1 cellular context compared by ENCODE assay signal in the genomic region with DNA sequence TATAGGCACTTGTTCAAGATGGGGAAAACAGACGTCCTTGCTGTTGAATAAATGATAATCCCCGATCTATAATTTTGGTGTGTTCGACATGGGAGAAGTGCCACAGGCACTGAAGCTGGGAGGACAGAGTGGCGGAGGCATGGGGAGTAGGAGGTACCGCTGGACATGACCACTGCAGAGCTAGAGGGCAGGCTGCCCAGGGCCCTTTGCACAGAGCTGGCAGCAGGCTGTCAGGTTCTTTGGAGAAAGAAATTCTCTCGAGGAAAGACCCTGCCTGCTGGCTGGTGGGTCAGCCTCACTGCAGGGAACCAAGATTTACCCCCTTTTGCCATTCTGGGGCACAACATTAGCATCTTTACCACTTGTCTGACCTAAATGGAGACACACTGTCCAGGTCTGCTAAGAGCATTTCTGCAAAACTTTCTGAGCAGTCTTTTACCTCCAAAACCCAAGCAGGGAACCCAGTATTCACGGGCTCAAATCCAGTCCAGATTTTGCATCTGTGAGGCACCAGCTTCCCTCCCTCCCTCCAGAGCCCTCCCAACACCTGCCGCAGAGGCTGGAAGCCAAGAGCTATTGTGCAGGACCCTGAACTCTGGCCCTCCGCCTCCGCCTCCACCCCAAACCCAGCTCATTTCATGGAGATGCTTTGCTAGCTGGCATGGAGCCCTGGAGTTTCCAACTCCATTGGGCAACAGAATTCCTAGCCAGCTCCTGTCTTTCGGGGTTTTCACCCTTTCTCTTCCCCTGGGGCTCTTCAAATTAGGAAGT.
TF ChIP-seq lines count a peak whose summit lies in the region.

No MANE protein-coding gene starts in this region.

TF ChIP-seq in HepG2, 621 proteins besides CTCF, POLR2A, EP300 and RAD21 (continued from another document and continues in another):
- TF ChIP-seq ZNF543 (CRISPR knock-in tag; IDR thresholded peaks at IDR 0.05) (no peak), CCAR2 (optimal IDR thresholded peaks at IDR 0.05; ENCODE audit: low read depth, low read length) (no peak), ISX (CRISPR knock-in tag; conservative IDR thresholded peaks at IDR 0.05) (no peak), ONECUT2 (CRISPR knock-in tag; IDR thresholded peaks at IDR 0.05) (no peak), NPAS2 (CRISPR knock-in tag; IDR thresholded peaks at IDR 0.05; ENCODE audit: borderline replicate concordance) (no peak), ZKSCAN1 (IDR thresholded peaks at IDR 0.05; ENCODE audit: low read length) (no peak), ZNF121 (CRISPR knock-in tag; IDR thresholded peaks at IDR 0.05) (no peak), HOXA5 (CRISPR knock-in tag; IDR thresholded peaks at IDR 0.05) (no peak), ZFYVE20 (CRISPR knock-in tag; IDR thresholded peaks at IDR 0.05; ENCODE audit: borderline replicate concordance, low read depth) (no peak), NFE2 (CRISPR knock-in tag; IDR thresholded peaks at IDR 0.05) (no peak), CBX2 (IDR thresholded peaks at IDR 0.05; ENCODE audit: low read depth, low read length) (no peak), CBX2 (CRISPR knock-in tag; IDR thresholded peaks at IDR 0.05; ENCODE audit: low read depth) (no peak), ARNT (IDR thresholded peaks at IDR 0.05) (no peak), BRD4 (CRISPR knock-in tag; IDR thresholded peaks at IDR 0.05) (no peak), FOSL2 (CRISPR knock-in tag; IDR thresholded peaks at IDR 0.05) (no peak), ZKSCAN8 (CRISPR knock-in tag; IDR thresholded peaks at IDR 0.05; ENCODE audit: borderline replicate concordance) (no peak), ZNF644 (CRISPR knock-in tag; IDR thresholded peaks at IDR 0.05; ENCODE audit: low read depth) (peak; percentile 80), KLF13 (CRISPR knock-in tag; IDR thresholded peaks at IDR 0.05) (no peak), ZNF703 (CRISPR knock-in tag; IDR thresholded peaks at IDR 0.05; ENCODE audit: borderline replicate concordance) (no peak), TBX2 (CRISPR knock-in tag; IDR thresholded peaks at IDR 0.05; ENCODE audit: borderline replicate concordance) (peak; percentile 62; the same call in 1 of the 2 replicates), ZXDC (CRISPR knock-in tag; IDR thresholded peaks at IDR 0.05) (no peak), SETDB1 (CRISPR knock-in tag; IDR thresholded peaks at IDR 0.05; ENCODE audit: borderline replicate concordance) (no peak), ZFP36 (IDR thresholded peaks at IDR 0.05; ENCODE audit: borderline replicate concordance, low read depth, low read length, partially characterized antibody) (no peak), CREB1 (IDR thresholded peaks at IDR 0.05) (no peak), CREB1 (CRISPR knock-in tag; IDR thresholded peaks at IDR 0.05) (no peak), NR2F6 (IDR thresholded peaks at IDR 0.05) (no peak; the same call in 1 of the 2 replicates), NR2F6 (CRISPR knock-in tag; IDR thresholded peaks at IDR 0.05) (peak; percentile 54), SOX13 (IDR thresholded peaks at IDR 0.05) (no peak), SOX13 (CRISPR knock-in tag; conservative IDR thresholded peaks at IDR 0.05 in 1 of 2, IDR thresholded peaks at IDR 0.05 in 1 of 2) (peak in 1 of 2 experiments; percentile 71; a peak in 2 of 4 replicates), DNMT3B (CRISPR knock-in tag; conservative IDR thresholded peaks at IDR 0.05) (no peak), ZNF891 (CRISPR knock-in tag; IDR thresholded peaks at IDR 0.05) (peak; percentile 100), ZNF207 (IDR thresholded peaks at IDR 0.05; ENCODE audit: borderline replicate concordance) (no peak), SNAI1 (CRISPR knock-in tag; IDR thresholded peaks at IDR 0.05; ENCODE audit: borderline replicate concordance) (0 out of 2 replicates have a peak, but pooled peaks have one; percentile 75), ELF1 (CRISPR knock-in tag; IDR thresholded peaks at IDR 0.05) (no peak), TGIF2 (CRISPR knock-in tag; IDR thresholded peaks at IDR 0.05) (no peak), MED8 (CRISPR knock-in tag; IDR thresholded peaks at IDR 0.05; ENCODE audit: insufficient replicate concordance) (no peak), ZNF713 (CRISPR knock-in tag; IDR thresholded peaks at IDR 0.05) (no peak), IKZF1 (IDR thresholded peaks at IDR 0.05) (no peak), MBNL3 (CRISPR knock-in tag; conservative IDR thresholded peaks at IDR 0.05) (no peak), SUZ12 (IDR thresholded peaks at IDR 0.05; ENCODE audit: low read depth, low read length) (no peak), SALL1 (CRISPR knock-in tag; IDR thresholded peaks at IDR 0.05) (peak; percentile 58), ZNF382 (CRISPR knock-in tag; IDR thresholded peaks at IDR 0.05; ENCODE audit: borderline replicate concordance) (no peak), ZNF24 (IDR thresholded peaks at IDR 0.05) (no peak), RAD51 (IDR thresholded peaks at IDR 0.05; ENCODE audit: borderline replicate concordance) (no peak), ZNF331 (CRISPR knock-in tag; IDR thresholded peaks at IDR 0.05) (no peak; the same call in 1 of the 2 replicates), ZNF292 (CRISPR knock-in tag; IDR thresholded peaks at IDR 0.05; ENCODE audit: borderline replicate concordance, low read depth) (peak; percentile 82; the same call in 1 of the 2 replicates)
- TF ChIP-seq, protein P1, sequence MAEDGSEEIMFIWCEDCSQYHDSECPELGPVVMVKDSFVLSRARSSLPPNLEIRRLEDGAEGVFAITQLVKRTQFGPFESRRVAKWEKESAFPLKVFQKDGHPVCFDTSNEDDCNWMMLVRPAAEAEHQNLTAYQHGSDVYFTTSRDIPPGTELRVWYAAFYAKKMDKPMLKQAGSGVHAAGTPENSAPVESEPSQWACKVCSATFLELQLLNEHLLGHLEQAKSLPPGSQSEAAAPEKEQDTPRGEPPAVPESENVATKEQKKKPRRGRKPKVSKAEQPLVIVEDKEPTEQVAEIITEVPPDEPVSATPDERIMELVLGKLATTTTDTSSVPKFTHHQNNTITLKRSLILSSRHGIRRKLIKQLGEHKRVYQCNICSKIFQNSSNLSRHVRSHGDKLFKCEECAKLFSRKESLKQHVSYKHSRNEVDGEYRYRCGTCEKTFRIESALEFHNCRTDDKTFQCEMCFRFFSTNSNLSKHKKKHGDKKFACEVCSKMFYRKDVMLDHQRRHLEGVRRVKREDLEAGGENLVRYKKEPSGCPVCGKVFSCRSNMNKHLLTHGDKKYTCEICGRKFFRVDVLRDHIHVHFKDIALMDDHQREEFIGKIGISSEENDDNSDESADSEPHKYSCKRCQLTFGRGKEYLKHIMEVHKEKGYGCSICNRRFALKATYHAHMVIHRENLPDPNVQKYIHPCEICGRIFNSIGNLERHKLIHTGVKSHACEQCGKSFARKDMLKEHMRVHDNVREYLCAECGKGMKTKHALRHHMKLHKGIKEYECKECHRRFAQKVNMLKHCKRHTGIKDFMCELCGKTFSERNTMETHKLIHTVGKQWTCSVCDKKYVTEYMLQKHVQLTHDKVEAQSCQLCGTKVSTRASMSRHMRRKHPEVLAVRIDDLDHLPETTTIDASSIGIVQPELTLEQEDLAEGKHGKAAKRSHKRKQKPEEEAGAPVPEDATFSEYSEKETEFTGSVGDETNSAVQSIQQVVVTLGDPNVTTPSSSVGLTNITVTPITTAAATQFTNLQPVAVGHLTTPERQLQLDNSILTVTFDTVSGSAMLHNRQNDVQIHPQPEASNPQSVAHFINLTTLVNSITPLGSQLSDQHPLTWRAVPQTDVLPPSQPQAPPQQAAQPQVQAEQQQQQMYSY (CRISPR knock-in tag; IDR thresholded peaks at IDR 0.05), result peak; percentile 99
- TF ChIP-seq, protein P2, sequence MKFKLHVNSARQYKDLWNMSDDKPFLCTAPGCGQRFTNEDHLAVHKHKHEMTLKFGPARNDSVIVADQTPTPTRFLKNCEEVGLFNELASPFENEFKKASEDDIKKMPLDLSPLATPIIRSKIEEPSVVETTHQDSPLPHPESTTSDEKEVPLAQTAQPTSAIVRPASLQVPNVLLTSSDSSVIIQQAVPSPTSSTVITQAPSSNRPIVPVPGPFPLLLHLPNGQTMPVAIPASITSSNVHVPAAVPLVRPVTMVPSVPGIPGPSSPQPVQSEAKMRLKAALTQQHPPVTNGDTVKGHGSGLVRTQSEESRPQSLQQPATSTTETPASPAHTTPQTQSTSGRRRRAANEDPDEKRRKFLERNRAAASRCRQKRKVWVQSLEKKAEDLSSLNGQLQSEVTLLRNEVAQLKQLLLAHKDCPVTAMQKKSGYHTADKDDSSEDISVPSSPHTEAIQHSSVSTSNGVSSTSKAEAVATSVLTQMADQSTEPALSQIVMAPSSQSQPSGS (CRISPR knock-in tag; IDR thresholded peaks at IDR 0.05), result 0 out of 2 replicates have a peak, but pooled peaks have one; percentile 18
- TF ChIP-seq, protein P3, sequence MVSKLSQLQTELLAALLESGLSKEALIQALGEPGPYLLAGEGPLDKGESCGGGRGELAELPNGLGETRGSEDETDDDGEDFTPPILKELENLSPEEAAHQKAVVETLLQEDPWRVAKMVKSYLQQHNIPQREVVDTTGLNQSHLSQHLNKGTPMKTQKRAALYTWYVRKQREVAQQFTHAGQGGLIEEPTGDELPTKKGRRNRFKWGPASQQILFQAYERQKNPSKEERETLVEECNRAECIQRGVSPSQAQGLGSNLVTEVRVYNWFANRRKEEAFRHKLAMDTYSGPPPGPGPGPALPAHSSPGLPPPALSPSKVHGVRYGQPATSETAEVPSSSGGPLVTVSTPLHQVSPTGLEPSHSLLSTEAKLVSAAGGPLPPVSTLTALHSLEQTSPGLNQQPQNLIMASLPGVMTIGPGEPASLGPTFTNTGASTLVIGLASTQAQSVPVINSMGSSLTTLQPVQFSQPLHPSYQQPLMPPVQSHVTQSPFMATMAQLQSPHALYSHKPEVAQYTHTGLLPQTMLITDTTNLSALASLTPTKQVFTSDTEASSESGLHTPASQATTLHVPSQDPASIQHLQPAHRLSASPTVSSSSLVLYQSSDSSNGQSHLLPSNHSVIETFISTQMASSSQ (IDR thresholded peaks at IDR 0.05; ENCODE audit: low read depth), result no peak
- TF ChIP-seq, protein P3 (CRISPR knock-in tag; IDR thresholded peaks at IDR 0.05; ENCODE audit: borderline replicate concordance), result 0 out of 2 replicates have a peak, but pooled peaks have one; percentile 30
- TF ChIP-seq, protein P4, sequence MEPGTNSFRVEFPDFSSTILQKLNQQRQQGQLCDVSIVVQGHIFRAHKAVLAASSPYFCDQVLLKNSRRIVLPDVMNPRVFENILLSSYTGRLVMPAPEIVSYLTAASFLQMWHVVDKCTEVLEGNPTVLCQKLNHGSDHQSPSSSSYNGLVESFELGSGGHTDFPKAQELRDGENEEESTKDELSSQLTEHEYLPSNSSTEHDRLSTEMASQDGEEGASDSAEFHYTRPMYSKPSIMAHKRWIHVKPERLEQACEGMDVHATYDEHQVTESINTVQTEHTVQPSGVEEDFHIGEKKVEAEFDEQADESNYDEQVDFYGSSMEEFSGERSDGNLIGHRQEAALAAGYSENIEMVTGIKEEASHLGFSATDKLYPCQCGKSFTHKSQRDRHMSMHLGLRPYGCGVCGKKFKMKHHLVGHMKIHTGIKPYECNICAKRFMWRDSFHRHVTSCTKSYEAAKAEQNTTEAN (CRISPR knock-in tag; conservative IDR thresholded peaks at IDR 0.05), result no peak
